ENCODE assay signal across 34 cellular contexts in genomic region chr4:138927065-138927464, GRCh38.
DNase-seq lines count a peak whose midpoint lies in the region; ATAC-seq and TF ChIP-seq lines count a peak whose summit lies in the region.
"Had no signal": no experiment of that assay in that cellular context is flagged by ENCODE, and none has a peak within 500 bp of the region (broad histone marks: within the 10 kb centered on the region; RNA-seq: fewer than 3 reads in every experiment).

No MANE protein-coding gene starts in this region.

- H3K9ac ChIP-seq in adipocyte (ENCODE audit: low read length), result no peak overlapping the region
- no peak overlapping the region for H3K9ac ChIP-seq in fibroblast of lung (ENCODE audit: insufficient read depth, low read length)

- H3K4me3 Mint-ChIP-seq in activated CD4-positive, alpha-beta T cell treated with anti-CD3 and anti-CD28 coated beads for 36 hours, result no peak overlapping the region
- H3K4me3 Mint-ChIP-seq in osteocyte (ENCODE audit: unreplicated experiment), result no peak overlapping the region
- H3K4me3 Mint-ChIP-seq: activated CD8-positive, alpha-beta memory T cell treated with anti-CD3 and anti-CD28 coated beads, Interleukin-2, amount 10 ng/mL, durations not matched to agents 7 days and 5 days; activated T-cell treated with anti-CD3 and anti-CD28 coated beads, Interleukin-2, amount 50 U/mL, for 72 hours; CD4-positive, CD25-positive, alpha-beta regulatory T cell; stimulated activated naive CD8-positive, alpha-beta T cell treated with anti-CD3 and anti-CD28 coated beads, Interleukin-15, amount 100 ng/mL, for 72 hours; WTC11 had no signal

- no peak for DNase-seq in activated CD4-positive, alpha-beta T cell treated with anti-CD3 and anti-CD28 coated beads for 36 hours
- DNase-seq in activated CD4-positive, alpha-beta T cell treated with anti-CD3 and anti-CD28 coated beads, Interleukin-2, amount 50 U/mL, for 48 hours, result no peak
- peak; percentile 45 for DNase-seq in adipocyte (ENCODE audit: low read depth)
- peak; percentile 42 to 45 for DNase-seq in fibroblast of lung (ENCODE audit: low read depth in 2 of 2)
- DNase-seq in osteocyte (ENCODE audit: extremely low spot score, unreplicated experiment), result no peak
- no peak for DNase-seq in left cardiac atrium
- DNase-seq in HuH-7 (ENCODE audit: low spot score), result no peak
- DNase-seq: 8988T; activated CD4-positive, alpha-beta T cell treated with anti-CD3 and anti-CD28 coated beads, Interleukin-2, amount 50 U/mL, for 1 hour; activated CD8-positive, alpha-beta memory T cell treated with anti-CD3 and anti-CD28 coated beads, Interleukin-2, amount 10 ng/mL, durations not matched to agents 7 days and 5 days; activated naive CD4-positive, alpha-beta T cell; activated T-cell treated with anti-CD3 and anti-CD28 coated beads, Interleukin-2, amount 50 U/mL, for 72 hours; AML-193; body of pancreas; CD4-positive, CD25-positive, alpha-beta regulatory T cell; DND-41; islet precursor cell; Karpas-422; NCI-H1436; NCI-H2081; NCI-H226; Peyer's patch; posterior cingulate gyrus; SHP77 treated with DMSO at 0.1 percent for 48 hours; spleen; stimulated activated CD4-positive, alpha-beta T cell treated with anti-CD3 and anti-CD28 coated beads, Interleukin-2, amount 100 ng/mL, for 24 hours; stimulated activated CD8-positive, alpha-beta memory T cell treated with anti-CD3 and anti-CD28 coated beads, Interleukin-4, amount 100 ng/mL, for 48 hours; stimulated activated naive CD8-positive, alpha-beta T cell treated with anti-CD3 and anti-CD28 coated beads, Interleukin-15, amount 100 ng/mL, for 72 hours; T-helper 9 cell; uterus had no signal

- intact Hi-C loops in activated CD4-positive, alpha-beta T cell treated with anti-CD3 and anti-CD28 coated beads for 36 hours (cut with DNase I, micrococcal nuclease), result no loop called here
- intact Hi-C loops in left cardiac atrium (cut with DNase I), result no loop called here

- H3K4me1 ChIP-seq in adipocyte (ENCODE audit: control insufficient read depth, insufficient read depth, low read length) (peaks cover 4% of the 10 kb centered on the region), fibroblast of lung (ENCODE audit: control insufficient read depth, extremely low read depth, insufficient read depth, low read length) (no peaks in the 10 kb centered on the region)
- H3K4me1 ChIP-seq: body of pancreas, Peyer's patch, right atrium auricular region, spleen, uterus had no signal

- H3K4me2 ChIP-seq in fibroblast of lung (ENCODE audit: extremely low read depth, insufficient read depth, low read length), result no peak overlapping the region

- ATAC-seq in activated CD4-positive, alpha-beta T cell treated with anti-CD3 and anti-CD28 coated beads for 36 hours, result peak; percentile 36
- ATAC-seq in HG03039 (IDR thresholded peaks at IDR 0.05; ENCODE audit: unreplicated experiment) (no peak), left cardiac atrium (no peak)
- ATAC-seq: activated CD8-positive, alpha-beta memory T cell treated with anti-CD3 and anti-CD28 coated beads, Interleukin-2, amount 10 ng/mL, durations not matched to agents 7 days and 5 days; activated T-cell treated with anti-CD3 and anti-CD28 coated beads, Interleukin-2, amount 50 U/mL, for 72 hours; body of pancreas; stimulated activated naive CD8-positive, alpha-beta T cell treated with anti-CD3 and anti-CD28 coated beads, Interleukin-15, amount 100 ng/mL, for 72 hours; WTC11 had no signal

- no peaks in the 10 kb centered on the region for H4K20me1 ChIP-seq in fibroblast of lung (ENCODE audit: control insufficient read depth, extremely low read depth, insufficient read depth, low read length)

- no peak overlapping the region for H2AFZ ChIP-seq in fibroblast of lung (ENCODE audit: low read length)

- POLR2A ChIA-PET in activated CD4-positive, alpha-beta T cell treated with anti-CD3 and anti-CD28 coated beads for 36 hours (lab: Charles Lee), result no interaction called here

- H3K4me3 ChIP-seq in adipocyte (ENCODE audit: low read length) (no peak overlapping the region), fibroblast of lung (replicated peaks in 1 of 4; ENCODE audit: control extremely low read depth in 1 of 4, insufficient read depth in 1 of 4, low read depth in 3 of 4, low read length in 4 of 4) (no peak overlapping the region)
- H3K4me3 ChIP-seq: body of pancreas, Peyer's patch, right atrium auricular region, spleen, uterus had no signal

- no peak overlapping the region for H3K27ac Mint-ChIP-seq in activated CD4-positive, alpha-beta T cell treated with anti-CD3 and anti-CD28 coated beads for 36 hours
- peak overlapping the region; percentile 23 for H3K27ac Mint-ChIP-seq in osteocyte (ENCODE audit: unreplicated experiment)
- H3K27ac Mint-ChIP-seq: activated CD8-positive, alpha-beta memory T cell treated with anti-CD3 and anti-CD28 coated beads, Interleukin-2, amount 10 ng/mL, durations not matched to agents 7 days and 5 days; activated T-cell treated with anti-CD3 and anti-CD28 coated beads, Interleukin-2, amount 50 U/mL, for 72 hours; CD4-positive, CD25-positive, alpha-beta regulatory T cell; stimulated activated naive CD8-positive, alpha-beta T cell treated with anti-CD3 and anti-CD28 coated beads, Interleukin-15, amount 100 ng/mL, for 72 hours; WTC11 had no signal

- H3K27me3 Mint-ChIP-seq in activated CD4-positive, alpha-beta T cell treated with anti-CD3 and anti-CD28 coated beads for 36 hours, result peaks cover 2% of the 10 kb centered on the region
- no peaks in the 10 kb centered on the region for H3K27me3 Mint-ChIP-seq in osteocyte (ENCODE audit: unreplicated experiment)
- H3K27me3 Mint-ChIP-seq: stimulated activated naive CD8-positive, alpha-beta T cell treated with anti-CD3 and anti-CD28 coated beads, Interleukin-15, amount 100 ng/mL, for 72 hours had no signal

- no peaks in the 10 kb centered on the region for H3K4me1 Mint-ChIP-seq in activated CD4-positive, alpha-beta T cell treated with anti-CD3 and anti-CD28 coated beads for 36 hours
- H3K4me1 Mint-ChIP-seq in osteocyte (ENCODE audit: unreplicated experiment), result peaks cover 6% of the 10 kb centered on the region
- H3K4me1 Mint-ChIP-seq: activated CD8-positive, alpha-beta memory T cell treated with anti-CD3 and anti-CD28 coated beads, Interleukin-2, amount 10 ng/mL, durations not matched to agents 7 days and 5 days; CD4-positive, CD25-positive, alpha-beta regulatory T cell; stimulated activated naive CD8-positive, alpha-beta T cell treated with anti-CD3 and anti-CD28 coated beads, Interleukin-15, amount 100 ng/mL, for 72 hours had no signal

- no peaks in the 10 kb centered on the region for H3K36me3 Mint-ChIP-seq in activated CD4-positive, alpha-beta T cell treated with anti-CD3 and anti-CD28 coated beads for 36 hours (ENCODE audit: low read depth)
- H3K36me3 Mint-ChIP-seq in osteocyte (ENCODE audit: unreplicated experiment), result no peaks in the 10 kb centered on the region
- H3K36me3 Mint-ChIP-seq: activated CD8-positive, alpha-beta memory T cell treated with anti-CD3 and anti-CD28 coated beads, Interleukin-2, amount 10 ng/mL, durations not matched to agents 7 days and 5 days; CD4-positive, CD25-positive, alpha-beta regulatory T cell had no signal

- H3K27me3 ChIP-seq in adipocyte (replicated peaks; ENCODE audit: control insufficient read depth, insufficient read depth, low read length) (no peaks in the 10 kb centered on the region), fibroblast of lung (ENCODE audit: control insufficient read depth, insufficient read depth, low read length) (no peaks in the 10 kb centered on the region)
- H3K27me3 ChIP-seq: body of pancreas, Peyer's patch, right atrium auricular region, spleen, uterus had no signal

- CTCF ChIA-PET in activated CD4-positive, alpha-beta T cell treated with anti-CD3 and anti-CD28 coated beads for 36 hours (lab: Charles Lee), result no interaction called here

- no peaks in the 10 kb centered on the region for H3K9me3 ChIP-seq in adipocyte (ENCODE audit: control insufficient read depth, low read length)
- no peaks in the 10 kb centered on the region for H3K9me3 ChIP-seq in fibroblast of lung (ENCODE audit: control insufficient read depth, insufficient read depth, low read depth, low read length)
- H3K9me3 ChIP-seq: body of pancreas, Peyer's patch, right atrium auricular region, spleen, uterus had no signal

- H3K9me3 Mint-ChIP-seq in activated CD4-positive, alpha-beta T cell treated with anti-CD3 and anti-CD28 coated beads for 36 hours (ENCODE audit: low read depth), result no peaks in the 10 kb centered on the region
- no peaks in the 10 kb centered on the region for H3K9me3 Mint-ChIP-seq in osteocyte (ENCODE audit: unreplicated experiment)
- H3K9me3 Mint-ChIP-seq: activated T-cell treated with anti-CD3 and anti-CD28 coated beads, Interleukin-2, amount 50 U/mL, for 72 hours; CD4-positive, CD25-positive, alpha-beta regulatory T cell; stimulated activated naive CD8-positive, alpha-beta T cell treated with anti-CD3 and anti-CD28 coated beads, Interleukin-15, amount 100 ng/mL, for 72 hours had no signal

- H3K79me2 ChIP-seq in fibroblast of lung (ENCODE audit: control insufficient read depth, insufficient read depth, low read length), result no peaks in the 10 kb centered on the region

- no peak for TF ChIP-seq CTCF in fibroblast of lung (conservative IDR thresholded peaks at IDR 0.05 in 1 of 2, IDR thresholded peaks at IDR 0.05 in 1 of 2; ENCODE audit: low read depth in 1 of 2, low read length in 2 of 2)
- no peak for TF ChIP-seq CTCF in osteocyte (IDR thresholded peaks at IDR 0.05)

- H3K36me3 ChIP-seq in adipocyte (ENCODE audit: control insufficient read depth, insufficient read depth, low read length, severe bottlenecking) (no peaks in the 10 kb centered on the region), fibroblast of lung (ENCODE audit: control insufficient read depth, insufficient read depth, low read length) (no peaks in the 10 kb centered on the region)
- H3K36me3 ChIP-seq: Peyer's patch, right atrium auricular region, spleen, uterus had no signal

- H3K27ac ChIP-seq in fibroblast of lung (ENCODE audit: insufficient read depth, low read length), result no peak overlapping the region
- H3K27ac ChIP-seq: body of pancreas, HL-60, Peyer's patch, right atrium auricular region, spleen, uterus had no signal

Comparison
In these comparisons a context has a peak if more than half of its experiments do, and no peak if none do; other contexts are left out.
1. DNase-seq: peak in adipocyte (single experiment) and fibroblast of lung (2 of 2); none in activated CD4-positive, alpha-beta T cell treated with anti-CD3 and anti-CD28 coated beads for 36 hours (single experiment), activated CD4-positive, alpha-beta T cell treated with anti-CD3 and anti-CD28 coated beads, Interleukin-2, amount 50 U/mL, for 48 hours (0 of 2), osteocyte (single experiment), left cardiac atrium (single experiment) and HuH-7 (single experiment).